21 cellular contexts compared by ENCODE assay signal in the genomic region with DNA sequence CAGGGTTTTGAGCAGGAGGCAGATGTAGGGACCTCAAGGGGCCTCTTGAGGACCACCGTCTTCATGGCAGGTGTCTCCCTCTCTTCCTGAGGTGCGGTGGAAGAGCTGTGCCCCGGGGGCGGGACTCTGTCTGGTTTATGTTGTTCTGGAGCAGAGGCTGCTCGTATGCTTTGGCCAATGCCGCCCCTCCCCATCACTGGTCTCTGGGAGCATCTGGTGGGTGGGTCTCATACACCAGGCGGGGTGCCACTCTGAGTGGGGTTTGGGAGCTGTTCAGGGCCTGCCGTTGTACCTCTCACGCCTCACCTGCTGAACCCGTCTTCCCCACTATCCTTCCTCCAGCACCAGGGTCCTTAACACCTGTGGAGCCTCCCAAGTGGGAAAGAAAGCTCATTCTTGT.
"Had no signal": no experiment of that assay in that cellular context is flagged by ENCODE, and none has a peak within 500 bp of the region (broad histone marks: within the 10 kb centered on the region; RNA-seq: fewer than 3 reads in every experiment).

No MANE protein-coding gene starts in this region.

- H3K36me3 ChIP-seq: adrenal gland had no signal

- H3K9me3 ChIP-seq: adrenal gland, Peyer's patch had no signal

- H3K4me3 ChIP-seq: adrenal gland, Peyer's patch had no signal

- H3K27me3 ChIP-seq: Peyer's patch had no signal

- DNase-seq: activated B cell treated with CpG ODN at 0.5 μM for 24 hours; activated CD4-positive, alpha-beta memory T cell treated with anti-CD3 and anti-CD28 coated beads for 36 hours; activated CD4-positive, alpha-beta T cell treated with anti-CD3 and anti-CD28 coated beads for 1 hour; activated CD4-positive, alpha-beta T cell treated with anti-CD3 and anti-CD28 coated beads, Interleukin-2, amount 10 ng/mL, durations not matched to agents 7 days and 5 days; activated CD8-positive, alpha-beta memory T cell treated with anti-CD3 and anti-CD28 coated beads for 24 hours; activated naive CD4-positive, alpha-beta T cell treated with Interleukin-2 at 50 U/mL for 16 hours; activated T-cell treated with anti-CD3 and anti-CD28 coated beads for 4 hours; adrenal gland; anterior cingulate cortex; caudate nucleus; MM.1S; NCI-H1105 treated with DMSO at 0.1 percent for 48 hours; NCI-H1436 treated with DMSO at 0.1 percent for 48 hours; NCI-H187; NCI-H2081; NCI-H510A treated with DMSO at 0.1 percent for 48 hours; NCI-H69; NK-92 treated with Interleukin-12 subunit alpha and Interleukin-12 subunit beta, amount 100 ng/mL, for 24 hours; SHP77 treated with DMSO at 0.1 percent for 48 hours had no signal

- H3K27ac ChIP-seq: adrenal gland, Peyer's patch, RWPE1 had no signal

- H3K4me1 ChIP-seq: adrenal gland, Peyer's patch had no signal
